In genomic region chr7:150631866-150632864, GRCh38 we compare ENCODE assay signal across 8 cellular contexts. TPM values are rescaled to one million over a fixed set of nuclear protein-coding genes. Genes with fewer than 3 reads are reported as not detected.
DNase-seq lines count a peak whose midpoint lies in the region; ATAC-seq and TF ChIP-seq lines count a peak whose summit lies in the region.

Gene GIMAP6, minus strand, starts transcription at chr7:150632385. Its CDS starts 2,243 bp downstream, at chr7:150630142.

- peaks cover 0 to 4% of the 10 kb centered on the region in 2 donors for H3K9me3 ChIP-seq in CD4-positive, alpha-beta memory T cell (ENCODE audit: control insufficient read depth in 1 of 2, low read length in 2 of 2)
- H3K9me3 ChIP-seq in thyroid gland = no peaks in the 10 kb centered on the region

- H3K27ac ChIP-seq in CD4-positive, alpha-beta memory T cell (ENCODE audit: low read depth, low read length) = peak within 1 kb of the TSS; percentile 64
- peak within 1 kb of the TSS; percentile 39 to 75 (median 63) for H3K27ac ChIP-seq in thyroid gland

- WGBS in thyroid gland, 2 donors = 41 to 52% methylated on average over 9 of the region's 9 CpGs

- POLR2A ChIA-PET in CD4-positive, alpha-beta memory T cell (lab: Charles Lee; ENCODE audit: partially characterized antibody) = interaction anchor here (0.7 to 13.4 kb wide), 56 partner anchors 9 to 225 kb away, joined by 3 to 219 read pairs (median 6); partner anchors contain the start of genes GIMAP1, GIMAP2, GIMAP4 and GIMAP5

- no peaks in the 10 kb centered on the region for H3K27me3 ChIP-seq in CD4-positive, alpha-beta memory T cell (ENCODE audit: insufficient read depth, low read length)
- H3K27me3 ChIP-seq in thyroid gland = no peaks in the 10 kb centered on the region

- H3K4me1 ChIP-seq in CD4-positive, alpha-beta memory T cell (ENCODE audit: insufficient read depth, low read length) = peaks cover 79% of the 10 kb centered on the region
- H3K4me1 ChIP-seq in thyroid gland = peaks cover 0 to 9% of the 10 kb centered on the region in 2 donors

- CTCF ChIA-PET in CD4-positive, alpha-beta memory T cell (lab: Charles Lee; ENCODE audit: partially characterized antibody) = interaction anchor here (0.7 to 4.6 kb wide), 22 partner anchors 17 to 227 kb away, joined by 3 to 27 read pairs (median 5); partner anchors contain the start of genes GIMAP1, GIMAP2, GIMAP4 and GIMAP5

- peak; percentile 4 for TF ChIP-seq CTCF in NB4 (IDR thresholded peaks at IDR 0.05; ENCODE audit: low read depth, low read length)
- TF ChIP-seq CTCF in thyroid gland (IDR thresholded peaks at IDR 0.05) = no peak
- no peak for TF ChIP-seq CTCF in progenitor cell of endocrine pancreas (IDR thresholded peaks at IDR 0.05; ENCODE audit: unreplicated experiment)

- H3K27me3 Mint-ChIP-seq in CD4-positive, alpha-beta memory T cell = no peaks in the 10 kb centered on the region
- H3K27me3 Mint-ChIP-seq in memory B cell = peaks cover 9% of the 10 kb centered on the region
- no peaks in the 10 kb centered on the region for H3K27me3 Mint-ChIP-seq in progenitor cell of endocrine pancreas

- H3K27ac Mint-ChIP-seq in CD4-positive, alpha-beta memory T cell = peak within 1 kb of the TSS; percentile 81 to 99 (median 95)
- H3K27ac Mint-ChIP-seq in memory B cell (no peak within 1 kb of the TSS), progenitor cell of endocrine pancreas (no peak within 1 kb of the TSS)

- peak; percentile 36 to 51 (median 44) for DNase-seq in CD4-positive, alpha-beta memory T cell
- peak; percentile 85 for DNase-seq in NB4 (ENCODE audit: low read depth)
- DNase-seq in activated gamma-delta T cell treated with anti-CD3 and anti-CD28 coated beads, Interleukin-2, amount 50 U/mL, for 16 hours (ENCODE audit: low read depth) = peak; percentile 20
- DNase-seq in memory B cell (ENCODE audit: low spot score in 2 of 2) = no peak
- DNase-seq in thyroid gland = no peak
- DNase-seq in HK-2 (ENCODE audit: unreplicated experiment) = no peak
- no peak for DNase-seq in progenitor cell of endocrine pancreas (ENCODE audit: low spot score, unreplicated experiment)

- H3K9me3 Mint-ChIP-seq in CD4-positive, alpha-beta memory T cell = peaks cover 2 to 56% (median 33%) of the 10 kb centered on the region in 8 donors
- H3K9me3 Mint-ChIP-seq in memory B cell (no peaks in the 10 kb centered on the region), progenitor cell of endocrine pancreas (ENCODE audit: low read depth) (peaks cover 9% of the 10 kb centered on the region)

- TF ChIP-seq POLR2A in NB4 (IDR thresholded peaks at IDR 0.05; ENCODE audit: extremely low read depth, insufficient read length) (no peak), thyroid gland (IDR thresholded peaks at IDR 0.05) (no peak)

- H3K36me3 ChIP-seq in CD4-positive, alpha-beta memory T cell (ENCODE audit: insufficient read depth, low read length) = peaks cover 33% of the 10 kb centered on the region
- H3K36me3 ChIP-seq in thyroid gland = peaks cover 0 to 5% of the 10 kb centered on the region in 2 donors

- H3K4me1 Mint-ChIP-seq in CD4-positive, alpha-beta memory T cell = peaks cover 61 to 88% (median 74%) of the 10 kb centered on the region in 4 donors
- peaks cover 9% of the 10 kb centered on the region for H3K4me1 Mint-ChIP-seq in memory B cell
- no peaks in the 10 kb centered on the region for H3K4me1 Mint-ChIP-seq in progenitor cell of endocrine pancreas (ENCODE audit: low read depth)

- ATAC-seq in GM21526 (IDR thresholded peaks at IDR 0.05; ENCODE audit: low FRiP score, unreplicated experiment) = peak; percentile 77
- ATAC-seq in memory B cell (ENCODE audit: low read depth) = no peak

- peaks cover 58 to 61% of the 10 kb centered on the region in 2 donors for H3K36me3 Mint-ChIP-seq in CD4-positive, alpha-beta memory T cell
- H3K36me3 Mint-ChIP-seq in memory B cell = no peaks in the 10 kb centered on the region
- H3K36me3 Mint-ChIP-seq in progenitor cell of endocrine pancreas (ENCODE audit: insufficient read depth) = no peaks in the 10 kb centered on the region

- intact Hi-C loops in CD4-positive, alpha-beta memory T cell (cut with micrococcal nuclease) = loop anchor here (1.0 to 5.0 kb wide), 9 partner anchors 11 to 184 kb away; partner anchors contain the start of genes GIMAP1, GIMAP2, GIMAP5 and GIMAP7
- intact Hi-C loops in thyroid gland (cut with DNase I) = no loop called here

- H3K4me3 ChIP-seq in CD4-positive, alpha-beta memory T cell (ENCODE audit: low read length in 2 of 2) = peak within 1 kb of the TSS; percentile 69 to 75
- H3K4me3 ChIP-seq in NB4 (ENCODE audit: low read depth, low read length) = peak within 1 kb of the TSS; percentile 80
- H3K4me3 ChIP-seq in thyroid gland (replicated peaks in 1 of 3) = no peak within 1 kb of the TSS

- H3K4me3 Mint-ChIP-seq in CD4-positive, alpha-beta memory T cell = peak within 1 kb of the TSS; percentile 93 to 100 (median 98)
- H3K4me3 Mint-ChIP-seq in memory B cell (peak within 1 kb of the TSS; percentile 43), progenitor cell of endocrine pancreas (ENCODE audit: low read depth) (no peak within 1 kb of the TSS)

RNA-seq across cellular contexts. Expression of gene GIMAP6, which starts in this region (rescaled TPM):
- 100 to 1,000 TPM; 158 to 173 TPM for total RNA-seq in CD4-positive, alpha-beta memory T cell
- 100 to 1,000 TPM; 115 to 154 TPM for polyA plus RNA-seq in CD4-positive, alpha-beta memory T cell
- 10 to 100 TPM; 17.7 to 73.6 (median 45.0) TPM for total RNA-seq in thyroid gland
- not detected in 2 replicates for total RNA-seq in progenitor cell of endocrine pancreas

Comparison
In these comparisons a context has a peak if more than half of its experiments do, and no peak if none do; other contexts are left out.
1. RNA of gene GIMAP6 (total RNA-seq): 158 to 173 TPM in CD4-positive, alpha-beta memory T cell and 17.7 to 73.6 TPM in thyroid gland; not detected in progenitor cell of endocrine pancreas; every median in the first group is over 10 times any median in the second.
2. DNase-seq: peak in CD4-positive, alpha-beta memory T cell (5 of 5), NB4 (single experiment) and activated gamma-delta T cell treated with anti-CD3 and anti-CD28 coated beads, Interleukin-2, amount 50 U/mL, for 16 hours (single experiment); none in memory B cell (0 of 2), thyroid gland (0 of 2), HK-2 (single experiment) and progenitor cell of endocrine pancreas (single experiment).
3. H3K4me3 ChIP-seq: peak in CD4-positive, alpha-beta memory T cell (2 of 2) and NB4 (single experiment); none in thyroid gland (0 of 3).
4. H3K27ac Mint-ChIP-seq: peak in CD4-positive, alpha-beta memory T cell (7 of 7); none in memory B cell (single experiment) and progenitor cell of endocrine pancreas (single experiment).